ENCODE assay signal across 16 cellular contexts in genomic region chr18:36354989-36355388, GRCh38. TPM values are rescaled to one million over a fixed set of nuclear protein-coding genes. Genes with fewer than 3 reads are reported as not detected.
DNase-seq lines count a peak whose midpoint lies in the region; ATAC-seq, FAIRE-seq and TF ChIP-seq lines count a peak whose summit lies in the region.
"Had no signal": no experiment of that assay in that cellular context is flagged by ENCODE, and none has a peak within 500 bp of the region (broad histone marks: within the 10 kb centered on the region; RNA-seq: fewer than 3 reads in every experiment).

No MANE protein-coding gene starts in this region.

- no peak overlapping the region for H3K27ac Mint-ChIP-seq in stimulated activated naive CD8-positive, alpha-beta T cell treated with anti-CD3 and anti-CD28 coated beads, Interleukin-15, amount 100 ng/mL, for 72 hours
- H3K27ac Mint-ChIP-seq: activated naive CD4-positive, alpha-beta T cell treated with anti-CD3 and anti-CD28 coated beads, Interleukin-2, amount 50 U/mL, for 72 hours; CD4-positive, alpha-beta T cell; T-helper 17 cell had no signal

- peaks cover 40% of the 10 kb centered on the region for H3K27me3 Mint-ChIP-seq in stimulated activated naive CD8-positive, alpha-beta T cell treated with anti-CD3 and anti-CD28 coated beads, Interleukin-15, amount 100 ng/mL, for 72 hours

- no peaks in the 10 kb centered on the region for H3K9me3 Mint-ChIP-seq in stimulated activated naive CD8-positive, alpha-beta T cell treated with anti-CD3 and anti-CD28 coated beads, Interleukin-15, amount 100 ng/mL, for 72 hours
- H3K9me3 Mint-ChIP-seq: CD4-positive, alpha-beta T cell had no signal

- no peaks in the 10 kb centered on the region for H3K4me1 ChIP-seq in ovary (ENCODE audit: insufficient read depth)
- H3K4me1 ChIP-seq in tibial artery = peaks cover 0 to 32% (median 10%) of the 10 kb centered on the region in 4 donors

- FAIRE-seq in RCC 7860 (lab: Jason Lieb, UNC) (peak; percentile 71), GM12892 (lab: Jason Lieb, UNC) (no peak)
- FAIRE-seq: G401.6, kidney had no signal

- no peaks in the 10 kb centered on the region for H3K36me3 ChIP-seq in ovary
- no peaks in the 10 kb centered on the region for H3K36me3 ChIP-seq in tibial artery

- no peaks in the 10 kb centered on the region for H3K4me1 Mint-ChIP-seq in stimulated activated naive CD8-positive, alpha-beta T cell treated with anti-CD3 and anti-CD28 coated beads, Interleukin-15, amount 100 ng/mL, for 72 hours
- H3K4me1 Mint-ChIP-seq: T-helper 17 cell had no signal

- DNase-seq in stimulated activated naive CD8-positive, alpha-beta T cell treated with anti-CD3 and anti-CD28 coated beads, Interleukin-15, Interleukin-2, amounts not matched to agents 100 U/mL and 50 U/mL, for 24 hours = peak; percentile 12
- DNase-seq in stimulated activated naive CD8-positive, alpha-beta T cell treated with anti-CD3 and anti-CD28 coated beads, Interleukin-15, amount 100 ng/mL, for 72 hours = no peak
- DNase-seq in RCC 7860 (ENCODE audit: low spot score) = peak; percentile 75
- no peak for DNase-seq in epithelial cell of prostate (ENCODE audit: low read depth, low spot score)
- no peak for DNase-seq in ovary
- no peak for DNase-seq in NOMO-1 (lab: John Stamatoyannopoulos, UW; ENCODE audit: unreplicated experiment in 2 of 2)
- no peak for DNase-seq in tibial artery
- no peak for DNase-seq in GM12892 (ENCODE audit: insufficient read length)
- DNase-seq: CD4-positive, alpha-beta T cell; cortex of kidney; Kasumi-1; kidney; OCI-M1; T-helper 17 cell had no signal

- ATAC-seq in stimulated activated naive CD8-positive, alpha-beta T cell treated with anti-CD3 and anti-CD28 coated beads, Interleukin-15, Interleukin-2, amounts not matched to agents 100 U/mL and 50 U/mL, for 24 hours = peak; percentile 65
- no peak for ATAC-seq in stimulated activated naive CD8-positive, alpha-beta T cell treated with anti-CD3 and anti-CD28 coated beads, Interleukin-15, amount 100 ng/mL, for 72 hours
- ATAC-seq: T-helper 17 cell had no signal

- H3K4me3 ChIP-seq in ovary (no peak overlapping the region), tibial artery (no peak overlapping the region)

- 81 to 93% (median 87%) methylated on average over 5 of the region's 5 CpGs for WGBS in ovary, 3 donors

- H3K4me3 Mint-ChIP-seq in stimulated activated naive CD8-positive, alpha-beta T cell treated with anti-CD3 and anti-CD28 coated beads, Interleukin-15, amount 100 ng/mL, for 72 hours = no peak overlapping the region
- H3K4me3 Mint-ChIP-seq: CD4-positive, alpha-beta T cell; T-helper 17 cell had no signal

- H3K9me3 ChIP-seq in ovary (no peaks in the 10 kb centered on the region), tibial artery (no peaks in the 10 kb centered on the region)

- intact Hi-C loops in ovary (cut with DNase I) (loop anchor here in 1 of 4 donors (10.0 kb wide), 1 partner anchor 50 kb away; no protein-coding TSS in a partner anchor), tibial artery (cut with DNase I; ENCODE audit: low total_unique reads) (no loop called here)

- TF ChIP-seq EP300 in ovary (IDR thresholded peaks at IDR 0.05) = no peak

- H3K27me3 ChIP-seq in ovary (no peaks in the 10 kb centered on the region), tibial artery (no peaks in the 10 kb centered on the region)

- TF ChIP-seq POLR2A in ovary (IDR thresholded peaks at IDR 0.05) = no peak
- TF ChIP-seq POLR2A in GM12892 (IDR thresholded peaks at IDR 0.05; ENCODE audit: low read depth, low read length) = no peak

- TF ChIP-seq CTCF in ovary (IDR thresholded peaks at IDR 0.05) (no peak), tibial artery (IDR thresholded peaks at IDR 0.05) (no peak)

- H3K27ac ChIP-seq in epithelial cell of prostate (peak overlapping the region; percentile 35), ovary (no peak overlapping the region), tibial artery (no peak overlapping the region)

RNA-seq across cellular contexts. Expression of gene FHOD3, which starts 57.5 kb away (rescaled TPM):
- total RNA-seq in ovary = 10 to 100 TPM in 4 of 7 donors, 1 to 10 TPM in 3; 3.5 to 20.0 (median 11.0) TPM
- 10 to 100 TPM in 1 of 2 donors, 1 to 10 TPM in 1; 5.5 to 62.5 TPM for polyA plus RNA-seq in ovary
- 13.6 TPM for polyA plus RNA-seq in GM12892 (2012; ENCODE audit: missing spikeins)
- total RNA-seq: activated naive CD4-positive, alpha-beta T cell treated with anti-CD3 and anti-CD28 coated beads, Interleukin-2, amount 50 U/mL, for 72 hours; CD4-positive, alpha-beta T cell; T-helper 17 cell had no signal

Comparison
In these comparisons a context has a peak if more than half of its experiments do, and no peak if none do; other contexts are left out.
1. DNase-seq: peak in stimulated activated naive CD8-positive, alpha-beta T cell treated with anti-CD3 and anti-CD28 coated beads, Interleukin-15, Interleukin-2, amounts not matched to agents 100 U/mL and 50 U/mL, for 24 hours (single experiment) and RCC 7860 (single experiment); none in stimulated activated naive CD8-positive, alpha-beta T cell treated with anti-CD3 and anti-CD28 coated beads, Interleukin-15, amount 100 ng/mL, for 72 hours (0 of 2), epithelial cell of prostate (single experiment), ovary (0 of 5), NOMO-1 (0 of 2), tibial artery (0 of 2) and GM12892 (single experiment).